7 cellular contexts compared by ENCODE assay signal in the genomic region with DNA sequence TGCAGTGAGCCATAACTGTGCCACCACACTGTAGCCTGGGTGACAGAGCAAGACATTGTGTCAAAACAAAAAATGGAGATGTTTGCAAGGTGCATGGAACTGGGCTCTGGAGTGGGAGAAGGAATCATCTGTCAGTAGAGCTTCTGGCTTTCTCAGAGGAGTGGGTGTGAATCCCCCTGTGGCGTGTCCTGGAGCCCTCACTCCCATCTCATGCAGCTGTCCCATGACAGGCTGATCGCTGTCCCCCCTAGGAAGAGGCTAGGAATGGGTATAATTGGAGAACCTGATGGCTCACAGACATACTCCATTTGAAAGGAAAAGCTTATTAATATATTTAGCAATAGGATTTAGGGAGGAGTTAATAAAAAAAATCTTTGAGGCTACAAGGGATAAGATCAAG.
"Had no signal": no experiment of that assay in that cellular context is flagged by ENCODE, and none has a peak within 500 bp of the region (broad histone marks: within the 10 kb centered on the region; RNA-seq: fewer than 3 reads in every experiment).

No MANE protein-coding gene starts in this region.

- H3K4me3 ChIP-seq: K562 had no signal

- H3K27me3 Mint-ChIP-seq: IgD-negative memory B cell had no signal

- H3K4me3 Mint-ChIP-seq: IgD-negative memory B cell had no signal

- FAIRE-seq: HepG2, HTR-8/SVneo, K562 had no signal

- H3K4me1 Mint-ChIP-seq: IgD-negative memory B cell had no signal

- ATAC-seq: HepG2, K562 had no signal

- H3K27ac Mint-ChIP-seq: IgD-negative memory B cell had no signal

- DNase-seq: IMR-90, KBM-7 had no signal

- H3K27ac ChIP-seq: HL-60 had no signal

- H3K36me3 Mint-ChIP-seq: IgD-negative memory B cell had no signal
